In genomic region chr5:72459089-72459661, GRCh38 we compare ENCODE assay signal across 16 cellular contexts. TPM values are rescaled to one million over a fixed set of nuclear protein-coding genes. Genes with fewer than 3 reads are reported as not detected.
DNase-seq lines count a peak whose midpoint lies in the region; ATAC-seq, FAIRE-seq and TF ChIP-seq lines count a peak whose summit lies in the region.
"Had no signal": no experiment of that assay in that cellular context is flagged by ENCODE, and none has a peak within 500 bp of the region (broad histone marks: within the 10 kb centered on the region; RNA-seq: fewer than 3 reads in every experiment).

No MANE protein-coding gene starts in this region.

- H3K4me2 ChIP-seq in H9 (ENCODE audit: insufficient read depth, insufficient read length, low read length) = no peak overlapping the region

- H3K9me3 Mint-ChIP-seq in stimulated activated naive B cell treated with anti-CD40 and anti-IgM and Interleukin-4, amounts not matched to agents 10 μg/mL and 1 μg/mL and 100 μg/mL, for 72 hours = no peaks in the 10 kb centered on the region
- H3K9me3 Mint-ChIP-seq in H9 = no peaks in the 10 kb centered on the region; a peak in 1 of 5 replicates
- H3K9me3 Mint-ChIP-seq: effector memory CD8-positive, alpha-beta T cell had no signal

- no peak for DNase-seq in GM19239 (ENCODE audit: insufficient read length, low spot score)
- peak; percentile 43 for DNase-seq in NCI-H226
- DNase-seq in left kidney (ENCODE audit: low read depth, low spot score) = peak; percentile 87
- DNase-seq in stimulated activated naive B cell treated with anti-CD40 and anti-IgM and Interleukin-4, amounts not matched to agents 10 μg/mL and 1 μg/mL and 100 μg/mL, for 72 hours = no peak
- DNase-seq in activated CD4-positive, alpha-beta T cell treated with anti-CD3 and anti-CD28 coated beads, Interleukin-2, amount 50 U/mL, for 48 hours = no peak
- DNase-seq in H9 = no peak
- DNase-seq in effector CD4-positive, alpha-beta T cell = no peak
- DNase-seq in D341Med (ENCODE audit: low spot score) = no peak
- DNase-seq: activated CD4-positive, alpha-beta T cell treated with anti-CD3 and anti-CD28 coated beads, Interleukin-2, amount 50 U/mL, for 1 hour; CD4-positive, CD25-positive, alpha-beta regulatory T cell; effector memory CD8-positive, alpha-beta T cell; GOT3; NCI-H446 treated with DMSO at 0.1 percent for 48 hours; stimulated activated CD4-positive, alpha-beta T cell treated with anti-CD3 and anti-CD28 coated beads, Interleukin-12 subunit alpha, Interleukin-12 subunit beta, amount 100 ng/mL, for 4 hours; T-helper 17 cell had no signal

- H3K14ac ChIP-seq in H9 (ENCODE audit: insufficient read depth, low read length) = no peak overlapping the region

- peak; percentile 81 for FAIRE-seq in GM19239 (lab: Jason Lieb, UNC)

- no peak overlapping the region for H3K27ac Mint-ChIP-seq in stimulated activated naive B cell treated with anti-CD40 and anti-IgM and Interleukin-4, amounts not matched to agents 10 μg/mL and 1 μg/mL and 100 μg/mL, for 72 hours
- no peak overlapping the region; a peak in 1 of 7 replicates for H3K27ac Mint-ChIP-seq in H9
- H3K27ac Mint-ChIP-seq: CD4-positive, CD25-positive, alpha-beta regulatory T cell; effector memory CD8-positive, alpha-beta T cell; T-helper 17 cell; type B pancreatic cell had no signal

- no peak overlapping the region for H3K23ac ChIP-seq in H9 (ENCODE audit: insufficient read length, low read depth, low read length)

- H4K91ac ChIP-seq in H9 (ENCODE audit: insufficient read length, low read depth, low read length) = no peak overlapping the region

- no peak overlapping the region for H2BK5ac ChIP-seq in H9 (ENCODE audit: insufficient read length, low read length)

- H3K4me3 Mint-ChIP-seq in stimulated activated naive B cell treated with anti-CD40 and anti-IgM and Interleukin-4, amounts not matched to agents 10 μg/mL and 1 μg/mL and 100 μg/mL, for 72 hours = peak overlapping the region in 1 of 2 donors; percentile 3
- H3K4me3 Mint-ChIP-seq in H9 = no peak overlapping the region
- H3K4me3 Mint-ChIP-seq: CD4-positive, CD25-positive, alpha-beta regulatory T cell; effector memory CD8-positive, alpha-beta T cell; T-helper 17 cell; type B pancreatic cell had no signal

- no peak for TF ChIP-seq CTCF in H9 (conservative IDR thresholded peaks at IDR 0.05)

- no peaks in the 10 kb centered on the region for H3K23me2 ChIP-seq in H9 (ENCODE audit: insufficient read length, low read depth, low read length, poor library complexity, severe bottlenecking)

- peaks cover 15 to 22% of the 10 kb centered on the region in 2 donors for H3K4me1 Mint-ChIP-seq in stimulated activated naive B cell treated with anti-CD40 and anti-IgM and Interleukin-4, amounts not matched to agents 10 μg/mL and 1 μg/mL and 100 μg/mL, for 72 hours
- H3K4me1 Mint-ChIP-seq in H9 = no peaks in the 10 kb centered on the region
- H3K4me1 Mint-ChIP-seq: CD4-positive, CD25-positive, alpha-beta regulatory T cell; T-helper 17 cell had no signal

- WGBS in H9 (ENCODE audit: extremely low coverage, insufficient read length, low lambda C conversion rate) = no CpG with 5 or more reads among the region's 5 CpGs

- H3K27ac ChIP-seq in H9 (ENCODE audit: insufficient read length, low read depth, low read length) = no peak overlapping the region

- H3T11ph ChIP-seq in H9 (ENCODE audit: low read length) = no peak overlapping the region

- no peaks in the 10 kb centered on the region for H3K79me2 ChIP-seq in H9 (ENCODE audit: insufficient read depth, low read length)

- no peak overlapping the region for H2BK12ac ChIP-seq in H9 (ENCODE audit: insufficient read length, low read depth, low read length)

- H2AFZ ChIP-seq in H9 (ENCODE audit: low read length) = no peak overlapping the region

- H2BK20ac ChIP-seq in H9 (ENCODE audit: low read depth, low read length, poor library complexity, severe bottlenecking) = no peak overlapping the region

- H4K20me1 ChIP-seq in H9 (ENCODE audit: control insufficient read depth, insufficient read depth, insufficient read length) = no peaks in the 10 kb centered on the region

- no peak overlapping the region for H2BK15ac ChIP-seq in H9 (ENCODE audit: low read depth, low read length)

- H3K4ac ChIP-seq in H9 (ENCODE audit: low read depth, low read length) = no peak overlapping the region

- no peak overlapping the region for H3K56ac ChIP-seq in H9 (ENCODE audit: insufficient read length, low read depth, low read length)

- H3K27me3 ChIP-seq in H9 (ENCODE audit: insufficient read depth, low read length) = no peaks in the 10 kb centered on the region

- peak; percentile 66 to 67 for ATAC-seq in stimulated activated naive B cell treated with anti-CD40 and anti-IgM and Interleukin-4, amounts not matched to agents 10 μg/mL and 1 μg/mL and 100 μg/mL, for 72 hours (replicated peaks)
- ATAC-seq: effector memory CD8-positive, alpha-beta T cell; T-helper 17 cell had no signal

- no peak overlapping the region for H4K8ac ChIP-seq in H9 (replicated peaks; ENCODE audit: insufficient read length, low read depth, low read length)

- no peak overlapping the region for H2BK120ac ChIP-seq in H9 (ENCODE audit: low read depth, low read length, poor library complexity, severe bottlenecking)

- no peak overlapping the region for H3K18ac ChIP-seq in H9 (ENCODE audit: insufficient read length, low read depth, low read length)

- no peak overlapping the region for H4K5ac ChIP-seq in H9 (ENCODE audit: insufficient read length, low read depth, low read length)

- no peak overlapping the region for H3K9ac ChIP-seq in H9 (ENCODE audit: extremely low read depth, insufficient read length, low read length)

- no peaks in the 10 kb centered on the region for H3K27me3 Mint-ChIP-seq in stimulated activated naive B cell treated with anti-CD40 and anti-IgM and Interleukin-4, amounts not matched to agents 10 μg/mL and 1 μg/mL and 100 μg/mL, for 72 hours
- peaks cover 5% of the 10 kb centered on the region for H3K27me3 Mint-ChIP-seq in H9 (ENCODE audit: low read depth)
- H3K27me3 Mint-ChIP-seq: CD4-positive, CD25-positive, alpha-beta regulatory T cell; type B pancreatic cell had no signal

- H3K4me1 ChIP-seq in H9 (ENCODE audit: insufficient read depth, low read length) = no peaks in the 10 kb centered on the region

- H3K79me1 ChIP-seq in H9 (ENCODE audit: insufficient read depth, low read depth, low read length, poor library complexity, severe bottlenecking) = no peaks in the 10 kb centered on the region

- H3K9me3 ChIP-seq in H9 (ENCODE audit: control insufficient read depth, low read depth, low read length) = no peaks in the 10 kb centered on the region

- no peaks in the 10 kb centered on the region for H3K36me3 Mint-ChIP-seq in stimulated activated naive B cell treated with anti-CD40 and anti-IgM and Interleukin-4, amounts not matched to agents 10 μg/mL and 1 μg/mL and 100 μg/mL, for 72 hours
- H3K36me3 Mint-ChIP-seq in H9 (ENCODE audit: insufficient read depth in 1 of 3, low read depth in 3 of 3) = no peaks in the 10 kb centered on the region
- H3K36me3 Mint-ChIP-seq: CD4-positive, CD25-positive, alpha-beta regulatory T cell; type B pancreatic cell had no signal

- no peak overlapping the region for H2AK5ac ChIP-seq in H9 (ENCODE audit: insufficient read length, low read length)

RNA-seq across cellular contexts. Expression of gene ZNF366, which starts 48.0 kb away (rescaled TPM):
- total RNA-seq in H9 (2021) = not detected in 2 replicates
- total RNA-seq: CD4-positive, CD25-positive, alpha-beta regulatory T cell had no signal

Comparison
In these comparisons a context has a peak if more than half of its experiments do, and no peak if none do; other contexts are left out.
1. DNase-seq: peak in NCI-H226 (single experiment) and left kidney (single experiment); none in GM19239 (single experiment), stimulated activated naive B cell treated with anti-CD40 and anti-IgM and Interleukin-4, amounts not matched to agents 10 μg/mL and 1 μg/mL and 100 μg/mL, for 72 hours (single experiment), activated CD4-positive, alpha-beta T cell treated with anti-CD3 and anti-CD28 coated beads, Interleukin-2, amount 50 U/mL, for 48 hours (0 of 2), H9 (single experiment), effector CD4-positive, alpha-beta T cell (single experiment) and D341Med (single experiment).